ENCODE assay signal across 8 cellular contexts in the genomic region with DNA sequence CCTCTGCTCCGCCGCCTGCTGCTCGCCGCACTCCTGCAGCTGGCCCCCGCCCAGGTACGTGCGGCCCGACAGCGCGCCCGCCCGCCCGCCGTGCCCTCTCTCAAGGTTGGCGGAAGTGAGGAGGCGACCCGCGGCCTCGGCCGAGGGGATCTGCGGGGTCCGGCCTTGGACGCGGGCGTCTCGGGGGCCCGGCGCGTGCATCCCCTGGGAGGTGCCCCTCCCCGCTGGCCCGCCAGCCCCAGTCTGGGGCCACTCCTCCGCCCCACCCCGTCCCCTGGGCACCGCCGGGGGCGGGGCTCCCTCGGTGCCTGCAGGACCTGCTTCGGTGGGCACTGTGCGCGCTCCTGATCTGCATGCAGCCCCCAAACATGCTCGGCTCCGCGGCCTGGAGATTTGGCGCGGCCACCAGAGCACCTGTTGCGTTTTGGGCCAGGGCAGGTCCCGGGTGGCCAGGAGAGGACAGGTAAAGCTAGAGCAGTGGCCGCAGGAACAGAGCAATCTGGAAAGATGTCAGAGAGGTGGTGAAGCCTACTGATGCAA. TPM values are rescaled to one million over a fixed set of nuclear protein-coding genes. Genes with fewer than 3 reads are reported as not detected.
DNase-seq lines count a peak whose midpoint lies in the region; ATAC-seq and TF ChIP-seq lines count a peak whose summit lies in the region.

No MANE protein-coding gene starts in this region.

- no peak for TF ChIP-seq CTCF in CD8-positive, alpha-beta T cell (IDR thresholded peaks at IDR 0.05)
- TF ChIP-seq CTCF in HFF-Myc (IDR thresholded peaks at IDR 0.05; ENCODE audit: low read depth, low read length, missing control alignments) (no peak), RWPE2 (IDR thresholded peaks at IDR 0.05; ENCODE audit: poor library complexity, severe bottlenecking) (no peak), adrenal gland (IDR thresholded peaks at IDR 0.05) (peak in 1 of 6 experiments; percentile 21), smooth muscle cell (IDR thresholded peaks at IDR 0.05; ENCODE audit: borderline replicate concordance, insufficient read depth, poor library complexity, severe bottlenecking) (no peak)

- peak overlapping the region; percentile 62 for H3K4me3 ChIP-seq in CD8-positive, alpha-beta T cell (ENCODE audit: low read depth, low read length)
- peak overlapping the region; percentile 58 for H3K4me3 ChIP-seq in HFF-Myc (replicated peaks; ENCODE audit: low read depth, low read length)
- peak overlapping the region; percentile 54 for H3K4me3 ChIP-seq in RWPE2 (ENCODE audit: severe bottlenecking)
- H3K4me3 ChIP-seq in adrenal gland = peak overlapping the region; percentile 18 to 94 (median 72)
- H3K4me3 ChIP-seq in iPS-11a (ENCODE audit: low read depth, low read length) = peak overlapping the region; percentile 29
- H3K4me3 ChIP-seq in smooth muscle cell = peak overlapping the region; percentile 72

- H3K36me3 ChIP-seq in CD8-positive, alpha-beta T cell (ENCODE audit: insufficient read depth, low read length) = no peaks in the 10 kb centered on the region
- peaks cover 15% of the 10 kb centered on the region for H3K36me3 ChIP-seq in RWPE2 (ENCODE audit: low read depth)
- H3K36me3 ChIP-seq in adrenal gland (replicated peaks in 1 of 2) = peaks cover 0 to 19% of the 10 kb centered on the region in 2 donors
- no peaks in the 10 kb centered on the region for H3K36me3 ChIP-seq in smooth muscle cell (ENCODE audit: low read depth)

- 1 to 7% (median 4%) methylated on average over 3 to 48 of the region's 48 CpGs for WGBS in adrenal gland, 4 donors
- WGBS in smooth muscle cell (ENCODE audit: low lambda C conversion rate) = 4% methylated on average over 25 of the region's 48 CpGs

- no peaks in the 10 kb centered on the region for H3K9me3 ChIP-seq in CD8-positive, alpha-beta T cell (ENCODE audit: low read length)
- H3K9me3 ChIP-seq in RWPE2 (ENCODE audit: severe bottlenecking) (no peaks in the 10 kb centered on the region), adrenal gland (replicated peaks in 1 of 3) (no peaks in the 10 kb centered on the region), smooth muscle cell (replicated peaks; ENCODE audit: low read depth) (no peaks in the 10 kb centered on the region)

- CTCF ChIA-PET in CD8-positive, alpha-beta T cell (lab: Charles Lee) = interaction anchor here (1.0 to 7.1 kb wide), 4 partner anchors 9 to 30 kb away, joined by 3 to 45 read pairs (median 4); a partner anchor contains a TSS

- H3F3A ChIP-seq in smooth muscle cell (ENCODE audit: low read depth) = peaks cover 13% of the 10 kb centered on the region

- peak overlapping the region; percentile 82 for H3K4me3 Mint-ChIP-seq in CD8-positive, alpha-beta T cell

- peak in 6 of 7 experiments; percentile 38 to 74 (median 56) for DNase-seq in CD8-positive, alpha-beta T cell
- DNase-seq in HFF-Myc (ENCODE audit: extremely low read depth, low read depth) = no peak
- no peak for DNase-seq in RWPE2 (ENCODE audit: low spot score)
- peak in 4 of 7 donors; percentile 52 to 69 (median 56) for DNase-seq in adrenal gland
- no peak for DNase-seq in smooth muscle cell (lab: John Stamatoyannopoulos, UW; ENCODE audit: unreplicated experiment)
- no peak for DNase-seq in NCI-H1048 (lab: John Stamatoyannopoulos, UW)

- peak in 1 of 2 donors; percentile 14 for TF ChIP-seq POLR2A in adrenal gland (IDR thresholded peaks at IDR 0.05)

- peaks cover 26% of the 10 kb centered on the region for H3K36me3 Mint-ChIP-seq in CD8-positive, alpha-beta T cell

- no peak overlapping the region for H3K9ac ChIP-seq in smooth muscle cell (ENCODE audit: low read depth)

- no peaks in the 10 kb centered on the region for H3K27me3 ChIP-seq in CD8-positive, alpha-beta T cell (ENCODE audit: insufficient read depth, low read length)
- H3K27me3 ChIP-seq in RWPE2 (ENCODE audit: insufficient read depth, poor library complexity, severe bottlenecking) (no peaks in the 10 kb centered on the region), adrenal gland (no peaks in the 10 kb centered on the region), smooth muscle cell (ENCODE audit: low read depth) (no peaks in the 10 kb centered on the region)

- peak overlapping the region; percentile 73 for H3K27ac Mint-ChIP-seq in CD8-positive, alpha-beta T cell

- peaks cover 6% of the 10 kb centered on the region for H3K79me2 ChIP-seq in smooth muscle cell (ENCODE audit: low read depth)

- H3K4me2 ChIP-seq in smooth muscle cell = peak overlapping the region; percentile 93

- H3K4me1 Mint-ChIP-seq in CD8-positive, alpha-beta T cell (ENCODE audit: low read depth) = peaks cover 33% of the 10 kb centered on the region

- peak; percentile 39 for ATAC-seq in CD8-positive, alpha-beta T cell
- peak; percentile 35; the same call in 2 of the 3 replicates for ATAC-seq in RWPE2 (ENCODE audit: low read depth)
- ATAC-seq in GM21447 (IDR thresholded peaks at IDR 0.05; ENCODE audit: unreplicated experiment) = no peak

- H3K4me1 ChIP-seq in CD8-positive, alpha-beta T cell (ENCODE audit: insufficient read depth, low read length) = peaks cover 30% of the 10 kb centered on the region
- H3K4me1 ChIP-seq in RWPE2 (ENCODE audit: insufficient read depth, poor library complexity, severe bottlenecking) (peaks cover 4% of the 10 kb centered on the region), adrenal gland (replicated peaks in 1 of 2) (peaks cover 5 to 34% of the 10 kb centered on the region in 2 donors), smooth muscle cell (ENCODE audit: low read depth) (peaks cover 5% of the 10 kb centered on the region)

- peaks cover 4% of the 10 kb centered on the region for H4K20me1 ChIP-seq in smooth muscle cell (ENCODE audit: low read depth)

- H3K9me3 Mint-ChIP-seq in CD8-positive, alpha-beta T cell = no peaks in the 10 kb centered on the region

- no peaks in the 10 kb centered on the region for H3K27me3 Mint-ChIP-seq in CD8-positive, alpha-beta T cell (ENCODE audit: low read depth)

- H3K27ac ChIP-seq in CD8-positive, alpha-beta T cell (ENCODE audit: low read depth, low read length) = peak overlapping the region; percentile 33
- H3K27ac ChIP-seq in RWPE2 (ENCODE audit: poor library complexity, severe bottlenecking) (peak overlapping the region; percentile 56), adrenal gland (peak overlapping the region in 4 of 5 donors; percentile 57 to 92 (median 76)), smooth muscle cell (ENCODE audit: low read depth) (no peak overlapping the region)

- POLR2A ChIA-PET in CD8-positive, alpha-beta T cell (lab: Charles Lee) = interaction anchor here (0.5 to 1.1 kb wide), 2 partner anchors 9 to 1462 kb away, joined by 3 read pairs; no protein-coding TSS in a partner anchor

- H2AFZ ChIP-seq in smooth muscle cell (ENCODE audit: low read depth) = no peak overlapping the region

- intact Hi-C loops in CD8-positive, alpha-beta T cell (cut with DNase I, micrococcal nuclease) = loop anchor here in 1 of 2 experiments (1.0 kb wide), 1 partner anchor 9 kb away; a partner anchor contains a TSS
- intact Hi-C loops in adrenal gland (cut with DNase I) = no loop called here

RNA-seq across cellular contexts. Expression of a gene that starts 0.5 kb away (rescaled TPM):
- total RNA-seq in CD8-positive, alpha-beta T cell = 10 to 100 TPM; 33.6 to 40.0 TPM
- total RNA-seq in adrenal gland (100 to 1,000 TPM in 5 of 8 donors, 10 to 100 TPM in 3; 53.8 to 156 (median 134) TPM), smooth muscle cell (20.0 and 27.9 TPM in 2 replicates)
- polyA plus RNA-seq in adrenal gland (100 to 1,000 TPM in 2 of 3 donors, 10 to 100 TPM in 1; 64.4 to 185 (median 158) TPM), smooth muscle cell (94.4 and 96.5 TPM in 2 replicates)

RNA-seq across cellular contexts. Expression of a gene that starts 4.6 kb away (rescaled TPM):
- 10 to 100 TPM; 33.2 to 36.3 TPM for total RNA-seq in CD8-positive, alpha-beta T cell
- total RNA-seq in adrenal gland = 100 to 1,000 TPM in 1 of 8 donors, 10 to 100 TPM in 7; 21.7 to 112 (median 59.3) TPM
- 100 to 1,000 TPM in 2 of 3 donors, 10 to 100 TPM in 1; 59.4 to 220 (median 192) TPM for polyA plus RNA-seq in adrenal gland
- 14.5 and 14.7 TPM in 2 replicates for total RNA-seq in smooth muscle cell
- 76.7 and 78.5 TPM in 2 replicates for polyA plus RNA-seq in smooth muscle cell

RNA-seq across cellular contexts. Expression of a gene that starts 6.0 kb away (rescaled TPM):
- 10 to 100 TPM; 19.4 TPM for total RNA-seq in CD8-positive, alpha-beta T cell
- total RNA-seq in adrenal gland (100 to 1,000 TPM in 2 of 8 donors, 10 to 100 TPM in 6; 76.1 to 185 (median 94.8) TPM), smooth muscle cell (31.0 and 51.3 TPM in 2 replicates)
- polyA plus RNA-seq in adrenal gland (100 to 1,000 TPM; 206 to 812 (median 791) TPM), smooth muscle cell (231 and 246 TPM in 2 replicates)

RNA-seq across cellular contexts. Expression of a gene that starts 8.8 kb away (rescaled TPM):
- 10 to 100 TPM; 20.1 to 23.6 TPM for total RNA-seq in CD8-positive, alpha-beta T cell
- total RNA-seq in adrenal gland (100 to 1,000 TPM in 2 of 8 donors, 10 to 100 TPM in 6; 67.2 to 126 (median 80.8) TPM), smooth muscle cell (50.6 and 51.5 TPM in 2 replicates)
- polyA plus RNA-seq in adrenal gland (100 to 1,000 TPM in 2 of 3 donors, 10 to 100 TPM in 1; 19.5 to 190 (median 101) TPM), smooth muscle cell (76.8 and 82.1 TPM in 2 replicates)

RNA-seq across cellular contexts. Expression of a gene that starts 8.9 kb away (rescaled TPM):
- 10 to 100 TPM; 12.3 to 14.3 TPM for total RNA-seq in CD8-positive, alpha-beta T cell
- 10 to 100 TPM; 40.8 to 71.3 (median 55.1) TPM for total RNA-seq in adrenal gland
- 100 to 1,000 TPM in 2 of 3 donors, 10 to 100 TPM in 1; 17.9 to 205 (median 175) TPM for polyA plus RNA-seq in adrenal gland
- total RNA-seq in smooth muscle cell = 52.6 and 66.1 TPM in 2 replicates
- 65.6 and 78.5 TPM in 2 replicates for polyA plus RNA-seq in smooth muscle cell

Comparison
In these comparisons a context has a peak if more than half of its experiments do, and no peak if none do; other contexts are left out.
1. DNase-seq: peak in CD8-positive, alpha-beta T cell (6 of 7) and adrenal gland (4 of 7); none in HFF-Myc (single experiment), RWPE2 (single experiment), smooth muscle cell (single experiment) and NCI-H1048 (single experiment).
2. Peak in every context shown above with its lines, with median percentiles within 50 percentile points of each other: H3K4me3 ChIP-seq.